In the genomic region with DNA sequence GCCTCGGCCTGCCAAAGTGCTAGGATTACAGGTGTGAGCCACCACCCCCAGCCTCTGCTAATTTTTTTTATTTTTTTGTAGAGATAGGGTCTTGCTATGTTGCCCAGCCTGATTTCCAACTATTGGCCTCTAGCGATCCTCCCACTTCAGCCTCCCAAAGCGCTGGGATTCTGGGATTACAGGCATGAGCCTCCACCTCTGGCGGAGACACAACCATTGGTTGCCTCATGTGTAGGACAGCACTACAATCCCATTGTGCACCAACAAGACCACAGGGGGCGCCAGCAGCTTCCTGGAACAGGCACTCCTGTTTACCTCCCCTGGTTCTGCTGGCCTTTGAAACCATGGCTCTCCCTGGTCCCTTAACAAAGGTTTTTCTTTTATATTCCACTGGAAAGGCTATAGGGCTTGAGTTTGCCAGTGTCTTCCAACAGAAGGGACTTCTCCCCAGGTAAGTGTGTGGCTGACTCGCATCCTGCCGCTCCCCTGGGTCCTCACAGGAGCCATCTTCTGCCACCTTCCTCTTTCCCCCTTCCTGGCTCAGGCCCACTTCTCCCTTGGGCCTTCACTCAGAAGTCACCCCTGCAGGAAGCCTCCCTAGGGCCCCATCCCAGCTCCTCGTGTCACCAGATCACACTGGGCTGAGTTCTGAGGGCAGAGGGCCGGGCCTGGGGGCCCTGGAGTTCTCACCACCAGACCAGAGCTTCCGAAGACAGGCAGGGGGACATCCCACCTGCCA, we compare ENCODE assay signal across 1 cellular context.
A peak's percentile ranks its signal among the peaks of the same experiment; 100 is the strongest.
TF ChIP-seq lines count a peak whose summit lies in the region.

No MANE protein-coding gene starts in this region.

TF ChIP-seq in K562, 482 proteins besides CTCF, POLR2A, EP300 and RAD21 (continued from another document and continues in another):
- TF ChIP-seq, protein P1, sequence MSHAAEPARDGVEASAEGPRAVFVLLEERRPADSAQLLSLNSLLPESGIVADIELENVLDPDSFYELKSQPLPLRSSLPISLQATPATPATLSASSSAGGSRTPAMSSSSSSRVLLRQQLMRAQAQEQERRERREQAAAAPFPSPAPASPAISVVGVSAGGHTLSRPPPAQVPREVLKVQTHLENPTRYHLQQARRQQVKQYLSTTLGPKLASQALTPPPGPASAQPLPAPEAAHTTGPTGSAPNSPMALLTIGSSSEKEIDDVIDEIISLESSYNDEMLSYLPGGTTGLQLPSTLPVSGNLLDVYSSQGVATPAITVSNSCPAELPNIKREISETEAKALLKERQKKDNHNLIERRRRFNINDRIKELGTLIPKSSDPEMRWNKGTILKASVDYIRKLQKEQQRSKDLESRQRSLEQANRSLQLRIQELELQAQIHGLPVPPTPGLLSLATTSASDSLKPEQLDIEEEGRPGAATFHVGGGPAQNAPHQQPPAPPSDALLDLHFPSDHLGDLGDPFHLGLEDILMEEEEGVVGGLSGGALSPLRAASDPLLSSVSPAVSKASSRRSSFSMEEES (CRISPR knock-in tag; IDR thresholded peaks at IDR 0.05): no peak
- TF ChIP-seq ZSCAN32 (CRISPR knock-in tag; IDR thresholded peaks at IDR 0.05) (no peak), TBL1XR1 (IDR thresholded peaks at IDR 0.05; ENCODE audit: low read length in 2 of 2) (no peak), SIRT6 (IDR thresholded peaks at IDR 0.05; ENCODE audit: low read depth, low read length) (no peak), ARID1B (IDR thresholded peaks at IDR 0.05) (no peak), ZNF79 (CRISPR knock-in tag; IDR thresholded peaks at IDR 0.05; ENCODE audit: low read depth) (no peak), ZNF263 (CRISPR knock-in tag; IDR thresholded peaks at IDR 0.05; ENCODE audit: borderline replicate concordance) (no peak), L3MBTL2 (IDR thresholded peaks at IDR 0.05) (peak; percentile 50), BRD9 (IDR thresholded peaks at IDR 0.05; ENCODE audit: low read depth, partially characterized antibody) (peak; percentile 39), ZNF133 (CRISPR knock-in tag; IDR thresholded peaks at IDR 0.05) (no peak), MEF2D (tag; conservative IDR thresholded peaks at IDR 0.05; ENCODE audit: low read depth) (no peak), MAZ (CRISPR knock-in tag; conservative IDR thresholded peaks at IDR 0.05 in 1 of 2, IDR thresholded peaks at IDR 0.05 in 1 of 2) (peak in 1 of 2 experiments; percentile 39; a peak in 1 of 4 replicates), ZNF57 (CRISPR knock-in tag; IDR thresholded peaks at IDR 0.05) (no peak), POLR2G (IDR thresholded peaks at IDR 0.05; ENCODE audit: low read depth, low read length) (no peak), PHB (CRISPR knock-in tag; IDR thresholded peaks at IDR 0.05) (no peak), MIER1 (IDR thresholded peaks at IDR 0.05; ENCODE audit: low read depth) (no peak), NR2C2 (CRISPR knock-in tag; IDR thresholded peaks at IDR 0.05) (no peak), NR2C2 (tag; IDR thresholded peaks at IDR 0.05) (peak; percentile 17; the same call in 1 of the 2 replicates), CTBP1 (IDR thresholded peaks at IDR 0.05; ENCODE audit: borderline replicate concordance) (peak; percentile 18; the same call in 1 of the 2 replicates), JUNB (CRISPR knock-in tag; conservative IDR thresholded peaks at IDR 0.05) (no peak), NFE2 (IDR thresholded peaks at IDR 0.05; ENCODE audit: low read depth) (no peak), RFX5 (IDR thresholded peaks at IDR 0.05; ENCODE audit: low read depth, low read length) (no peak), KLF6 (CRISPR knock-in tag; IDR thresholded peaks at IDR 0.05; ENCODE audit: borderline replicate concordance) (no peak), SP1 (CRISPR knock-in tag; IDR thresholded peaks at IDR 0.05) (0 out of 2 replicates have a peak, but pooled peaks have one; percentile 33), SMAD4 (CRISPR knock-in tag; conservative IDR thresholded peaks at IDR 0.05) (0 out of 2 replicates have a peak, but pooled peaks have one; percentile 55), TCF7L2 (IDR thresholded peaks at IDR 0.05; ENCODE audit: low read depth, low read length) (no peak), PURB (CRISPR knock-in tag; IDR thresholded peaks at IDR 0.05; ENCODE audit: low read depth) (no peak), TAF1 (IDR thresholded peaks at IDR 0.05; ENCODE audit: control insufficient read depth, extremely low read depth, insufficient read depth, low read length, severe bottlenecking) (no peak), RBM25 (IDR thresholded peaks at IDR 0.05; ENCODE audit: low read depth, low read length, severe bottlenecking) (peak; percentile 73)
- TF ChIP-seq, protein P2, sequence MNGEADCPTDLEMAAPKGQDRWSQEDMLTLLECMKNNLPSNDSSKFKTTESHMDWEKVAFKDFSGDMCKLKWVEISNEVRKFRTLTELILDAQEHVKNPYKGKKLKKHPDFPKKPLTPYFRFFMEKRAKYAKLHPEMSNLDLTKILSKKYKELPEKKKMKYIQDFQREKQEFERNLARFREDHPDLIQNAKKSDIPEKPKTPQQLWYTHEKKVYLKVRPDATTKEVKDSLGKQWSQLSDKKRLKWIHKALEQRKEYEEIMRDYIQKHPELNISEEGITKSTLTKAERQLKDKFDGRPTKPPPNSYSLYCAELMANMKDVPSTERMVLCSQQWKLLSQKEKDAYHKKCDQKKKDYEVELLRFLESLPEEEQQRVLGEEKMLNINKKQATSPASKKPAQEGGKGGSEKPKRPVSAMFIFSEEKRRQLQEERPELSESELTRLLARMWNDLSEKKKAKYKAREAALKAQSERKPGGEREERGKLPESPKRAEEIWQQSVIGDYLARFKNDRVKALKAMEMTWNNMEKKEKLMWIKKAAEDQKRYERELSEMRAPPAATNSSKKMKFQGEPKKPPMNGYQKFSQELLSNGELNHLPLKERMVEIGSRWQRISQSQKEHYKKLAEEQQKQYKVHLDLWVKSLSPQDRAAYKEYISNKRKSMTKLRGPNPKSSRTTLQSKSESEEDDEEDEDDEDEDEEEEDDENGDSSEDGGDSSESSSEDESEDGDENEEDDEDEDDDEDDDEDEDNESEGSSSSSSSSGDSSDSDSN (IDR thresholded peaks at IDR 0.05; ENCODE audit: borderline replicate concordance in 1 of 2, low read depth in 2 of 2, low read length in 2 of 2): no peak
- TF ChIP-seq, protein P3, sequence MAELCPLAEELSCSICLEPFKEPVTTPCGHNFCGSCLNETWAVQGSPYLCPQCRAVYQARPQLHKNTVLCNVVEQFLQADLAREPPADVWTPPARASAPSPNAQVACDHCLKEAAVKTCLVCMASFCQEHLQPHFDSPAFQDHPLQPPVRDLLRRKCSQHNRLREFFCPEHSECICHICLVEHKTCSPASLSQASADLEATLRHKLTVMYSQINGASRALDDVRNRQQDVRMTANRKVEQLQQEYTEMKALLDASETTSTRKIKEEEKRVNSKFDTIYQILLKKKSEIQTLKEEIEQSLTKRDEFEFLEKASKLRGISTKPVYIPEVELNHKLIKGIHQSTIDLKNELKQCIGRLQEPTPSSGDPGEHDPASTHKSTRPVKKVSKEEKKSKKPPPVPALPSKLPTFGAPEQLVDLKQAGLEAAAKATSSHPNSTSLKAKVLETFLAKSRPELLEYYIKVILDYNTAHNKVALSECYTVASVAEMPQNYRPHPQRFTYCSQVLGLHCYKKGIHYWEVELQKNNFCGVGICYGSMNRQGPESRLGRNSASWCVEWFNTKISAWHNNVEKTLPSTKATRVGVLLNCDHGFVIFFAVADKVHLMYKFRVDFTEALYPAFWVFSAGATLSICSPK (IDR thresholded peaks at IDR 0.05; ENCODE audit: borderline replicate concordance): no peak
- TF ChIP-seq, protein P4, sequence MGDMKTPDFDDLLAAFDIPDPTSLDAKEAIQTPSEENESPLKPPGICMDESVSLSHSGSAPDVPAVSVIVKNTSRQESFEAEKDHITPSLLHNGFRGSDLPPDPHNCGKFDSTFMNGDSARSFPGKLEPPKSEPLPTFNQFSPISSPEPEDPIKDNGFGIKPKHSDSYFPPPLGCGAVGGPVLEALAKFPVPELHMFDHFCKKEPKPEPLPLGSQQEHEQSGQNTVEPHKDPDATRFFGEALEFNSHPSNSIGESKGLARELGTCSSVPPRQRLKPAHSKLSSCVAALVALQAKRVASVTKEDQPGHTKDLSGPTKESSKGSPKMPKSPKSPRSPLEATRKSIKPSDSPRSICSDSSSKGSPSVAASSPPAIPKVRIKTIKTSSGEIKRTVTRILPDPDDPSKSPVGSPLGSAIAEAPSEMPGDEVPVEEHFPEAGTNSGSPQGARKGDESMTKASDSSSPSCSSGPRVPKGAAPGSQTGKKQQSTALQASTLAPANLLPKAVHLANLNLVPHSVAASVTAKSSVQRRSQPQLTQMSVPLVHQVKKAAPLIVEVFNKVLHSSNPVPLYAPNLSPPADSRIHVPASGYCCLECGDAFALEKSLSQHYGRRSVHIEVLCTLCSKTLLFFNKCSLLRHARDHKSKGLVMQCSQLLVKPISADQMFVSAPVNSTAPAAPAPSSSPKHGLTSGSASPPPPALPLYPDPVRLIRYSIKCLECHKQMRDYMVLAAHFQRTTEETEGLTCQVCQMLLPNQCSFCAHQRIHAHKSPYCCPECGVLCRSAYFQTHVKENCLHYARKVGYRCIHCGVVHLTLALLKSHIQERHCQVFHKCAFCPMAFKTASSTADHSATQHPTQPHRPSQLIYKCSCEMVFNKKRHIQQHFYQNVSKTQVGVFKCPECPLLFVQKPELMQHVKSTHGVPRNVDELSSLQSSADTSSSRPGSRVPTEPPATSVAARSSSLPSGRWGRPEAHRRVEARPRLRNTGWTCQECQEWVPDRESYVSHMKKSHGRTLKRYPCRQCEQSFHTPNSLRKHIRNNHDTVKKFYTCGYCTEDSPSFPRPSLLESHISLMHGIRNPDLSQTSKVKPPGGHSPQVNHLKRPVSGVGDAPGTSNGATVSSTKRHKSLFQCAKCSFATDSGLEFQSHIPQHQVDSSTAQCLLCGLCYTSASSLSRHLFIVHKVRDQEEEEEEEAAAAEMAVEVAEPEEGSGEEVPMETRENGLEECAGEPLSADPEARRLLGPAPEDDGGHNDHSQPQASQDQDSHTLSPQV (IDR thresholded peaks at IDR 0.05): peak; percentile 89
- TF ChIP-seq, protein P5, sequence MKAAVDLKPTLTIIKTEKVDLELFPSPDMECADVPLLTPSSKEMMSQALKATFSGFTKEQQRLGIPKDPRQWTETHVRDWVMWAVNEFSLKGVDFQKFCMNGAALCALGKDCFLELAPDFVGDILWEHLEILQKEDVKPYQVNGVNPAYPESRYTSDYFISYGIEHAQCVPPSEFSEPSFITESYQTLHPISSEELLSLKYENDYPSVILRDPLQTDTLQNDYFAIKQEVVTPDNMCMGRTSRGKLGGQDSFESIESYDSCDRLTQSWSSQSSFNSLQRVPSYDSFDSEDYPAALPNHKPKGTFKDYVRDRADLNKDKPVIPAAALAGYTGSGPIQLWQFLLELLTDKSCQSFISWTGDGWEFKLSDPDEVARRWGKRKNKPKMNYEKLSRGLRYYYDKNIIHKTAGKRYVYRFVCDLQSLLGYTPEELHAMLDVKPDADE (conservative IDR thresholded peaks at IDR 0.05; ENCODE audit: control insufficient read depth, low read depth, low read length): no peak
- TF ChIP-seq, protein P6, sequence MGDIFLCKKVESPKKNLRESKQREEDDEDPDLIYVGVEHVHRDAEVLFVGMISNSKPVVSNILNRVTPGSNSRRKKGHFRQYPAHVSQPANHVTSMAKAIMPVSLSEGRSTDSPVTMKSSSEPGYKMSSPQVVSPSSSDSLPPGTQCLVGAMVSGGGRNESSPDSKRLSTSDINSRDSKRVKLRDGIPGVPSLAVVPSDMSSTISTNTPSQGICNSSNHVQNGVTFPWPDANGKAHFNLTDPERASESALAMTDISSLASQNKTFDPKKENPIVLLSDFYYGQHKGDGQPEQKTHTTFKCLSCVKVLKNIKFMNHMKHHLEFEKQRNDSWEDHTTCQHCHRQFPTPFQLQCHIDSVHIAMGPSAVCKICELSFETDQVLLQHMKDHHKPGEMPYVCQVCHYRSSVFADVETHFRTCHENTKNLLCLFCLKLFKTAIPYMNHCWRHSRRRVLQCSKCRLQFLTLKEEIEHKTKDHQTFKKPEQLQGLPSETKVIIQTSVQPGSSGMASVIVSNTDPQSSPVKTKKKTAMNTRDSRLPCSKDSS (IDR thresholded peaks at IDR 0.05; ENCODE audit: low read depth, partially characterized antibody): no peak
- TF ChIP-seq, protein P7, sequence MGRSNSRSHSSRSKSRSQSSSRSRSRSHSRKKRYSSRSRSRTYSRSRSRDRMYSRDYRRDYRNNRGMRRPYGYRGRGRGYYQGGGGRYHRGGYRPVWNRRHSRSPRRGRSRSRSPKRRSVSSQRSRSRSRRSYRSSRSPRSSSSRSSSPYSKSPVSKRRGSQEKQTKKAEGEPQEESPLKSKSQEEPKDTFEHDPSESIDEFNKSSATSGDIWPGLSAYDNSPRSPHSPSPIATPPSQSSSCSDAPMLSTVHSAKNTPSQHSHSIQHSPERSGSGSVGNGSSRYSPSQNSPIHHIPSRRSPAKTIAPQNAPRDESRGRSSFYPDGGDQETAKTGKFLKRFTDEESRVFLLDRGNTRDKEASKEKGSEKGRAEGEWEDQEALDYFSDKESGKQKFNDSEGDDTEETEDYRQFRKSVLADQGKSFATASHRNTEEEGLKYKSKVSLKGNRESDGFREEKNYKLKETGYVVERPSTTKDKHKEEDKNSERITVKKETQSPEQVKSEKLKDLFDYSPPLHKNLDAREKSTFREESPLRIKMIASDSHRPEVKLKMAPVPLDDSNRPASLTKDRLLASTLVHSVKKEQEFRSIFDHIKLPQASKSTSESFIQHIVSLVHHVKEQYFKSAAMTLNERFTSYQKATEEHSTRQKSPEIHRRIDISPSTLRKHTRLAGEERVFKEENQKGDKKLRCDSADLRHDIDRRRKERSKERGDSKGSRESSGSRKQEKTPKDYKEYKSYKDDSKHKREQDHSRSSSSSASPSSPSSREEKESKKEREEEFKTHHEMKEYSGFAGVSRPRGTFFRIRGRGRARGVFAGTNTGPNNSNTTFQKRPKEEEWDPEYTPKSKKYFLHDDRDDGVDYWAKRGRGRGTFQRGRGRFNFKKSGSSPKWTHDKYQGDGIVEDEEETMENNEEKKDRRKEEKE (IDR thresholded peaks at IDR 0.05; ENCODE audit: borderline replicate concordance in 1 of 2, control insufficient read depth in 1 of 2, low read depth in 2 of 2, low read length in 1 of 2): no peak
- TF ChIP-seq, protein P8, sequence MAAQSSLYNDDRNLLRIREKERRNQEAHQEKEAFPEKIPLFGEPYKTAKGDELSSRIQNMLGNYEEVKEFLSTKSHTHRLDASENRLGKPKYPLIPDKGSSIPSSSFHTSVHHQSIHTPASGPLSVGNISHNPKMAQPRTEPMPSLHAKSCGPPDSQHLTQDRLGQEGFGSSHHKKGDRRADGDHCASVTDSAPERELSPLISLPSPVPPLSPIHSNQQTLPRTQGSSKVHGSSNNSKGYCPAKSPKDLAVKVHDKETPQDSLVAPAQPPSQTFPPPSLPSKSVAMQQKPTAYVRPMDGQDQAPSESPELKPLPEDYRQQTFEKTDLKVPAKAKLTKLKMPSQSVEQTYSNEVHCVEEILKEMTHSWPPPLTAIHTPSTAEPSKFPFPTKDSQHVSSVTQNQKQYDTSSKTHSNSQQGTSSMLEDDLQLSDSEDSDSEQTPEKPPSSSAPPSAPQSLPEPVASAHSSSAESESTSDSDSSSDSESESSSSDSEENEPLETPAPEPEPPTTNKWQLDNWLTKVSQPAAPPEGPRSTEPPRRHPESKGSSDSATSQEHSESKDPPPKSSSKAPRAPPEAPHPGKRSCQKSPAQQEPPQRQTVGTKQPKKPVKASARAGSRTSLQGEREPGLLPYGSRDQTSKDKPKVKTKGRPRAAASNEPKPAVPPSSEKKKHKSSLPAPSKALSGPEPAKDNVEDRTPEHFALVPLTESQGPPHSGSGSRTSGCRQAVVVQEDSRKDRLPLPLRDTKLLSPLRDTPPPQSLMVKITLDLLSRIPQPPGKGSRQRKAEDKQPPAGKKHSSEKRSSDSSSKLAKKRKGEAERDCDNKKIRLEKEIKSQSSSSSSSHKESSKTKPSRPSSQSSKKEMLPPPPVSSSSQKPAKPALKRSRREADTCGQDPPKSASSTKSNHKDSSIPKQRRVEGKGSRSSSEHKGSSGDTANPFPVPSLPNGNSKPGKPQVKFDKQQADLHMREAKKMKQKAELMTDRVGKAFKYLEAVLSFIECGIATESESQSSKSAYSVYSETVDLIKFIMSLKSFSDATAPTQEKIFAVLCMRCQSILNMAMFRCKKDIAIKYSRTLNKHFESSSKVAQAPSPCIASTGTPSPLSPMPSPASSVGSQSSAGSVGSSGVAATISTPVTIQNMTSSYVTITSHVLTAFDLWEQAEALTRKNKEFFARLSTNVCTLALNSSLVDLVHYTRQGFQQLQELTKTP (IDR thresholded peaks at IDR 0.05; ENCODE audit: low read depth in 1 of 2, partially characterized antibody in 2 of 2): no peak
